ENCODE assay signal across 8 cellular contexts in genomic region chr9:72473474-72474241, GRCh38. TPM values are rescaled to one million over a fixed set of nuclear protein-coding genes. Genes with fewer than 3 reads are reported as not detected.
DNase-seq lines count a peak whose midpoint lies in the region; ATAC-seq and TF ChIP-seq lines count a peak whose summit lies in the region.

No MANE protein-coding gene starts in this region.

- no peaks in the 10 kb centered on the region for H3K27me3 ChIP-seq in H7 (ENCODE audit: control insufficient read depth, insufficient read depth, low read length)

- no peak for TF ChIP-seq CTCF in nephron progenitor cell (IDR thresholded peaks at IDR 0.05)

- H3K4me1 Mint-ChIP-seq in nephron progenitor cell, result peaks cover 53% of the 10 kb centered on the region

- ATAC-seq in GM19455 (IDR thresholded peaks at IDR 0.05; ENCODE audit: unreplicated experiment) (peak; percentile 74), HG03196 (IDR thresholded peaks at IDR 0.05; ENCODE audit: unreplicated experiment) (peak; percentile 80)

- H3K4me3 Mint-ChIP-seq in nephron progenitor cell, result no peak overlapping the region

- H3K36me3 Mint-ChIP-seq in nephron progenitor cell (ENCODE audit: low read depth), result no peaks in the 10 kb centered on the region

- in situ Hi-C loops in Caki2 (cut with HindIII; ENCODE audit: low pct_unique_long_range_greater_than_20kb, low sequenced_read_pairs), result no loop called here

- H3K36me3 ChIP-seq in H7 (replicated peaks; ENCODE audit: control insufficient read depth, insufficient read depth, low read length), result no peaks in the 10 kb centered on the region

- H3K27ac Mint-ChIP-seq in nephron progenitor cell, result no peak overlapping the region

- DNase-seq in Caki2 (ENCODE audit: low read depth) (peak; percentile 46), epithelial cell of prostate (ENCODE audit: low read depth, low spot score) (peak; percentile 59), H7 (no peak), posterior cingulate gyrus (no peak), nephron progenitor cell (no peak), SHP77 treated with DMSO at 0.1 percent for 48 hours (lab: John Stamatoyannopoulos, UW) (no peak)

- intact Hi-C loops in posterior cingulate gyrus (cut with DNase I), result no loop called here

- no peak overlapping the region for H3K4me3 ChIP-seq in H7 (ENCODE audit: insufficient read depth, low read depth, low read length)

- H3K9me3 Mint-ChIP-seq in nephron progenitor cell, result peaks cover 4% of the 10 kb centered on the region

- H3K27ac ChIP-seq in epithelial cell of prostate, result peak overlapping the region; percentile 48

- H3K27me3 Mint-ChIP-seq in nephron progenitor cell (ENCODE audit: low read depth, poor library complexity), result peaks cover 3% of the 10 kb centered on the region

RNA-seq across cellular contexts. Expression of gene TMC1, which starts 47.8 kb away (rescaled TPM):
- total RNA-seq in Caki2 (2014; rRNA removed; shearing (Covaris generic); ENCODE audit: low replicate concordance), result not detected in 2 replicates
- total RNA-seq in H7 (2014; rRNA removed; shearing (Covaris generic)), result not detected in 2 replicates

Comparison
In these comparisons a context has a peak if more than half of its experiments do, and no peak if none do; other contexts are left out.
1. DNase-seq: peak in Caki2 (single experiment) and epithelial cell of prostate (single experiment); none in H7 (single experiment), posterior cingulate gyrus (0 of 10), nephron progenitor cell (single experiment) and SHP77 treated with DMSO at 0.1 percent for 48 hours (single experiment).